In genomic region chrX:64758047-64758446, GRCh38 we compare ENCODE assay signal across 5 cellular contexts.
"Had no signal": no experiment of that assay in that cellular context is flagged by ENCODE, and none has a peak within 500 bp of the region (broad histone marks: within the 10 kb centered on the region; RNA-seq: fewer than 3 reads in every experiment).

No MANE protein-coding gene starts in this region.

- FAIRE-seq: HTR-8/SVneo, K562 had no signal

- H3K27ac ChIP-seq: HL-60 had no signal

- ATAC-seq: K562 had no signal

- H3K4me3 ChIP-seq: K562 had no signal

- DNase-seq: IMR-90, KBM-7 had no signal
